In genomic region chr20:63309261-63310071, GRCh38 we compare ENCODE assay signal across 1 cellular context.
TF ChIP-seq lines count a peak whose summit lies in the region.

No MANE protein-coding gene starts in this region.

TF ChIP-seq in H1, 55 proteins besides CTCF, POLR2A, EP300 and RAD21:
- TF ChIP-seq E2F6 (IDR thresholded peaks at IDR 0.05): 0 out of 2 replicates have a peak, but pooled peaks have one; percentile 20
- 0 out of 2 replicates have a peak, but pooled peaks have one; percentile 69 for TF ChIP-seq TCF12 (IDR thresholded peaks at IDR 0.05; ENCODE audit: low read depth, low read length)
- peak; percentile 69 for TF ChIP-seq MAX (IDR thresholded peaks at IDR 0.05)
- TF ChIP-seq JUND (IDR thresholded peaks at IDR 0.05; ENCODE audit: low read length): no peak
- TF ChIP-seq EGR1 (IDR thresholded peaks at IDR 0.05; ENCODE audit: borderline replicate concordance, low read depth, low read length): 0 out of 2 replicates have a peak, but pooled peaks have one; percentile 25
- no peak for TF ChIP-seq TBP (IDR thresholded peaks at IDR 0.05; ENCODE audit: low read depth, low read length)
- TF ChIP-seq SAP30 (IDR thresholded peaks at IDR 0.05; ENCODE audit: insufficient read depth, insufficient replicate concordance, low read length): no peak
- no peak for TF ChIP-seq RNF2 (IDR thresholded peaks at IDR 0.05; ENCODE audit: borderline replicate concordance, low read depth, low read length, missing control alignments, poor library complexity, severe bottlenecking)
- TF ChIP-seq GABPA (IDR thresholded peaks at IDR 0.05; ENCODE audit: borderline replicate concordance, insufficient read depth, low read length): peak; percentile 31; the same call in 1 of the 2 replicates
- no peak for TF ChIP-seq CBX8 (IDR thresholded peaks at IDR 0.05; ENCODE audit: borderline replicate concordance, low read depth, low read length)
